12 cellular contexts compared by ENCODE assay signal in genomic region chr7:102933763-102934162, GRCh38. TPM values are rescaled to one million over a fixed set of nuclear protein-coding genes. Genes with fewer than 3 reads are reported as not detected.
DNase-seq lines count a peak whose midpoint lies in the region; ATAC-seq lines count a peak whose summit lies in the region.
"Had no signal": no experiment of that assay in that cellular context is flagged by ENCODE, and none has a peak within 500 bp of the region (broad histone marks: within the 10 kb centered on the region; RNA-seq: fewer than 3 reads in every experiment).

No MANE protein-coding gene starts in this region.

- H3K23ac ChIP-seq in mesenchymal stem cell (ENCODE audit: low read length in 2 of 2), result no peak overlapping the region

- H3K4me3 ChIP-seq in esophagus (ENCODE audit: low read depth in 1 of 2, low read length in 2 of 2) (no peak overlapping the region), mesenchymal stem cell (ENCODE audit: insufficient read depth in 1 of 2, low read depth in 1 of 2, low read length in 2 of 2) (peak overlapping the region in 1 of 2 experiments; percentile 70), thymus (ENCODE audit: low read length) (no peak overlapping the region)

- H2BK12ac ChIP-seq in mesenchymal stem cell (ENCODE audit: low read length in 2 of 2), result peak overlapping the region in 1 of 2 experiments; percentile 3

- no peak overlapping the region for H3K27ac Mint-ChIP-seq in stimulated activated naive CD8-positive, alpha-beta T cell treated with anti-CD3 and anti-CD28 coated beads, Interleukin-15, amount 100 ng/mL, for 72 hours
- no peak overlapping the region for H3K27ac Mint-ChIP-seq in activated naive CD4-positive, alpha-beta T cell treated with anti-CD3 and anti-CD28 coated beads for 36 hours
- H3K27ac Mint-ChIP-seq: activated B cell treated with CpG ODN at 0.5 μM for 24 hours had no signal

- 37 to 56% methylated on average over 15 of the region's 15 CpGs for WGBS in esophagus, 2 donors
- 56% methylated on average over 15 of the region's 15 CpGs for WGBS in mesenchymal stem cell
- 95% methylated on average over 15 of the region's 15 CpGs for WGBS in thymus

- no peak overlapping the region for H3K14ac ChIP-seq in mesenchymal stem cell (ENCODE audit: low read length in 2 of 2)

- no peak overlapping the region for H4K91ac ChIP-seq in mesenchymal stem cell (ENCODE audit: low read length)

- CTCF ChIA-PET in activated naive CD4-positive, alpha-beta T cell treated with anti-CD3 and anti-CD28 coated beads for 36 hours (lab: Charles Lee), result no interaction called here

- ATAC-seq in stimulated activated naive CD8-positive, alpha-beta T cell treated with anti-CD3 and anti-CD28 coated beads, Interleukin-15, amount 100 ng/mL, for 72 hours, result no peak
- no peak for ATAC-seq in HG03108 (IDR thresholded peaks at IDR 0.05; ENCODE audit: unreplicated experiment)

- H3K4me3 Mint-ChIP-seq in stimulated activated naive CD8-positive, alpha-beta T cell treated with anti-CD3 and anti-CD28 coated beads, Interleukin-15, amount 100 ng/mL, for 72 hours, result no peak overlapping the region
- H3K4me3 Mint-ChIP-seq in activated naive CD4-positive, alpha-beta T cell treated with anti-CD3 and anti-CD28 coated beads for 36 hours, result no peak overlapping the region
- H3K4me3 Mint-ChIP-seq: activated B cell treated with CpG ODN at 0.5 μM for 24 hours had no signal

- no peak overlapping the region for H2BK5ac ChIP-seq in mesenchymal stem cell (ENCODE audit: low read depth, low read length, poor library complexity, severe bottlenecking)

- H3K4me2 ChIP-seq in mesenchymal stem cell (ENCODE audit: low read length, poor library complexity, severe bottlenecking), result no peak overlapping the region

- H3K27ac ChIP-seq in esophagus (ENCODE audit: low read depth in 2 of 2, low read length in 1 of 2) (peak overlapping the region; percentile 0 to 29), mesenchymal stem cell (ENCODE audit: low read length, poor library complexity, severe bottlenecking) (no peak overlapping the region), thymus (ENCODE audit: low read depth) (peak overlapping the region; percentile 10)
- H3K27ac ChIP-seq: parathyroid adenoma had no signal

- peak; percentile 46 for DNase-seq in NCI-H146 (lab: John Stamatoyannopoulos, UW)
- DNase-seq in mesenchymal stem cell, result peak; percentile 86
- no peak for DNase-seq in HK-2 (ENCODE audit: unreplicated experiment)
- DNase-seq in stimulated activated naive CD8-positive, alpha-beta T cell treated with anti-CD3 and anti-CD28 coated beads, Interleukin-15, amount 100 ng/mL, for 72 hours, result no peak
- DNase-seq in activated naive CD4-positive, alpha-beta T cell treated with anti-CD3 and anti-CD28 coated beads for 36 hours, result no peak
- DNase-seq: activated B cell treated with CpG ODN at 0.5 μM for 24 hours, cortex of kidney, NCI-H1105 treated with DMSO at 0.1 percent for 48 hours had no signal

- H3K9me3 ChIP-seq in esophagus (ENCODE audit: control insufficient read depth in 2 of 2, insufficient read depth in 1 of 2, low read depth in 1 of 2, low read length in 1 of 2) (no peaks in the 10 kb centered on the region), mesenchymal stem cell (ENCODE audit: control insufficient read depth, low read length) (no peaks in the 10 kb centered on the region), thymus (ENCODE audit: control insufficient read depth) (no peaks in the 10 kb centered on the region)

- H2BK120ac ChIP-seq in mesenchymal stem cell (ENCODE audit: low read depth, low read length), result no peak overlapping the region

- H3K9ac ChIP-seq in mesenchymal stem cell (ENCODE audit: low read length), result peak overlapping the region; percentile 84
- H3K9ac ChIP-seq: parathyroid adenoma had no signal

- peak overlapping the region in 1 of 2 experiments; percentile 38 for H3K18ac ChIP-seq in mesenchymal stem cell (ENCODE audit: low read depth in 1 of 2, low read length in 2 of 2)

- no peaks in the 10 kb centered on the region for H3K4me1 ChIP-seq in esophagus (ENCODE audit: control insufficient read depth in 2 of 2, insufficient read depth in 2 of 2, low read length in 1 of 2)
- H3K4me1 ChIP-seq in mesenchymal stem cell (ENCODE audit: control insufficient read depth, insufficient read depth, low read depth, low read length), result peaks cover 4% of the 10 kb centered on the region
- no peaks in the 10 kb centered on the region for H3K4me1 ChIP-seq in thymus (ENCODE audit: control insufficient read depth, insufficient read depth, low read length)
- H3K4me1 ChIP-seq: parathyroid adenoma had no signal

- intact Hi-C loops in activated naive CD4-positive, alpha-beta T cell treated with anti-CD3 and anti-CD28 coated beads for 36 hours (cut with micrococcal nuclease), result no loop called here

- H3K9me3 Mint-ChIP-seq in stimulated activated naive CD8-positive, alpha-beta T cell treated with anti-CD3 and anti-CD28 coated beads, Interleukin-15, amount 100 ng/mL, for 72 hours, result no peaks in the 10 kb centered on the region
- no peaks in the 10 kb centered on the region for H3K9me3 Mint-ChIP-seq in activated naive CD4-positive, alpha-beta T cell treated with anti-CD3 and anti-CD28 coated beads for 36 hours
- H3K9me3 Mint-ChIP-seq: activated B cell treated with CpG ODN at 0.5 μM for 24 hours had no signal

- H3K36me3 Mint-ChIP-seq in activated naive CD4-positive, alpha-beta T cell treated with anti-CD3 and anti-CD28 coated beads for 36 hours (ENCODE audit: low read depth), result no peaks in the 10 kb centered on the region

- H2AFZ ChIP-seq in mesenchymal stem cell (ENCODE audit: low read depth, low read length), result no peak overlapping the region
- H2AFZ ChIP-seq: parathyroid adenoma had no signal

- no peak overlapping the region for H3K4ac ChIP-seq in mesenchymal stem cell (ENCODE audit: low read depth in 1 of 2, low read length in 2 of 2)

- no peaks in the 10 kb centered on the region for H3K27me3 ChIP-seq in esophagus (ENCODE audit: control insufficient read depth in 1 of 2, insufficient read depth in 2 of 2, low read length in 2 of 2)
- H3K27me3 ChIP-seq in mesenchymal stem cell (ENCODE audit: control insufficient read depth in 1 of 2, insufficient read depth in 1 of 2, low read length in 2 of 2), result no peaks in the 10 kb centered on the region
- no peaks in the 10 kb centered on the region for H3K27me3 ChIP-seq in thymus (ENCODE audit: control insufficient read depth, insufficient read depth)

- no peak overlapping the region for H2BK15ac ChIP-seq in mesenchymal stem cell (ENCODE audit: low read depth, poor library complexity, severe bottlenecking)

- no peak overlapping the region for H2AK5ac ChIP-seq in mesenchymal stem cell (ENCODE audit: low read length, severe bottlenecking)

- H3K79me1 ChIP-seq in mesenchymal stem cell (replicated peaks; ENCODE audit: low read length, poor library complexity, severe bottlenecking), result no peaks in the 10 kb centered on the region

- H4K8ac ChIP-seq in mesenchymal stem cell (ENCODE audit: low read length), result peak overlapping the region; percentile 27

- no peaks in the 10 kb centered on the region for H3K27me3 Mint-ChIP-seq in stimulated activated naive CD8-positive, alpha-beta T cell treated with anti-CD3 and anti-CD28 coated beads, Interleukin-15, amount 100 ng/mL, for 72 hours
- H3K27me3 Mint-ChIP-seq in activated naive CD4-positive, alpha-beta T cell treated with anti-CD3 and anti-CD28 coated beads for 36 hours (ENCODE audit: low read depth), result no peaks in the 10 kb centered on the region
- H3K27me3 Mint-ChIP-seq: activated B cell treated with CpG ODN at 0.5 μM for 24 hours had no signal

- no peaks in the 10 kb centered on the region for H3K4me1 Mint-ChIP-seq in stimulated activated naive CD8-positive, alpha-beta T cell treated with anti-CD3 and anti-CD28 coated beads, Interleukin-15, amount 100 ng/mL, for 72 hours
- H3K4me1 Mint-ChIP-seq in activated naive CD4-positive, alpha-beta T cell treated with anti-CD3 and anti-CD28 coated beads for 36 hours (ENCODE audit: low read depth), result no peaks in the 10 kb centered on the region
- H3K4me1 Mint-ChIP-seq: activated B cell treated with CpG ODN at 0.5 μM for 24 hours had no signal

- H3K36me3 ChIP-seq in esophagus (ENCODE audit: control insufficient read depth in 2 of 2, insufficient read depth in 2 of 2, low read length in 1 of 2) (no peaks in the 10 kb centered on the region), mesenchymal stem cell (ENCODE audit: control insufficient read depth in 1 of 2, insufficient read depth in 2 of 2, low read depth in 1 of 2, low read length in 2 of 2) (peaks cover 0 to 7% of the 10 kb centered on the region in 2 experiments), thymus (ENCODE audit: control insufficient read depth, insufficient read depth) (no peaks in the 10 kb centered on the region)

RNA-seq across cellular contexts. Expression of gene LRRC17, which starts 21.0 kb away (rescaled TPM):
- polyA plus RNA-seq in esophagus, result under 1 TPM; 0.26 to 0.27 TPM
- 17.6 TPM for polyA plus RNA-seq in mesenchymal stem cell (2013, experiment 1 of 2)
- polyA plus RNA-seq in mesenchymal stem cell (2013, experiment 2 of 2), result 18.7 TPM
- polyA plus RNA-seq in thymus, result 2.6 TPM
- total RNA-seq in activated naive CD4-positive, alpha-beta T cell treated with anti-CD3 and anti-CD28 coated beads for 36 hours, result not detected

Comparison
In these comparisons a context has a peak if more than half of its experiments do, and no peak if none do; other contexts are left out.
1. DNase-seq: peak in NCI-H146 (single experiment) and mesenchymal stem cell (single experiment); none in HK-2 (single experiment), stimulated activated naive CD8-positive, alpha-beta T cell treated with anti-CD3 and anti-CD28 coated beads, Interleukin-15, amount 100 ng/mL, for 72 hours (0 of 2) and activated naive CD4-positive, alpha-beta T cell treated with anti-CD3 and anti-CD28 coated beads for 36 hours (single experiment).